In the genomic region with DNA sequence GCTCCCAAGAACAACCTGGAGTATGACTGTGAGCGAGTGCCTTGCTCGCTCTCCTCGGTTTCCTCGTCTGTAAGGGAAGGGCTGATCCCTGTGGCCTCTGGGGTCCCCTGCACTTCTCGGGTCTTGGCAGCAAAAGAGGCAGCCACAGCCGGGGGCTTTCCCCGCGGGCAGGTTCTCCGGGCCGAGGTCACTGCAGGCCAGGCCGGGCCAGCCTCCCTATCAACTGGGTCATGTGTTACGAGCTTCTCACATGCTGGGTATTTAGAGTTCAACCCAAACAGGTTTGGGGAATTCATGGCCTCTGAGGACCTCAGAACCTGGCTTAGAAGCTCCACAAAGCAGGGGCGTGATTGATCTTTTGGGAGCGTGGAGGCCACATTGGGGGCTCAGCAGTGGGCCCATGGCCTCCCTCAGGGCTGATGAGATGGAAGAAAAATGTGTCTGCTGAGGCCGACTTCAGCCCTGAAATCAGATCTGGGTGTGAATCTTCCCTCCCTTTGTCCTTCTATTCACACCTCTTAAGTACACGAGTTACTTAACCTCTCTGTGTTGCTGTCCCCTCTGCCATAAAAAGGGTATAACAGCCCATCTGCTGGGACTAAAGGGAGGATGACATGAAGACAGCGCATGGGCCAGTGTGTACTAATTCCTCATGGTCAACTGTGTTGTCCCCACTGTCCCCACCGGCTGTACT, we compare ENCODE assay signal across 32 cellular contexts.
"Had no signal": no experiment of that assay in that cellular context is flagged by ENCODE, and none has a peak within 500 bp of the region (broad histone marks: within the 10 kb centered on the region; RNA-seq: fewer than 3 reads in every experiment).

No MANE protein-coding gene starts in this region.

- H3K9me3 ChIP-seq: esophagus muscularis mucosa, lower lobe of right lung, mucosa of descending colon, prostate gland, right atrium auricular region, thoracic aorta, tibial nerve, upper lobe of right lung, uterus had no signal

- H3K4me1 ChIP-seq: parathyroid adenoma, uterus had no signal

- H3K27ac Mint-ChIP-seq: mesothelial cell of epicardium had no signal

- ATAC-seq: foreskin keratinocyte; left ventricle myocardium superior; lower lobe of right lung; mucosa of descending colon; sciatic nerve; stimulated activated naive CD8-positive, alpha-beta T cell treated with anti-CD3 and anti-CD28 coated beads, Interleukin-15, Interleukin-2, amounts not matched to agents 100 U/mL and 50 U/mL, for 24 hours; upper lobe of right lung had no signal

- H3K4me3 Mint-ChIP-seq: immature natural killer cell; mesothelial cell of epicardium; natural killer cell treated with Interleukin-12 subunit alpha and Interleukin-12 subunit beta and Interleukin-15 and Interleukin-18, amount 100 ng/mL, for 72 hours; neural crest cell had no signal

- H3K9me3 Mint-ChIP-seq: immature natural killer cell; mesothelial cell of epicardium; naive B cell; natural killer cell treated with Interleukin-12 subunit alpha and Interleukin-12 subunit beta and Interleukin-15 and Interleukin-18, amount 100 ng/mL, for 72 hours; neural crest cell had no signal

- H3K4me2 ChIP-seq: smooth muscle cell had no signal

- H3K9ac ChIP-seq: parathyroid adenoma had no signal

- H3K27me3 ChIP-seq: esophagus muscularis mucosa, foreskin keratinocyte, right atrium auricular region, tibial nerve, upper lobe of right lung, uterus had no signal

- H3K27ac ChIP-seq: coronary artery, esophagus muscularis mucosa, foreskin keratinocyte, lower lobe of right lung, parathyroid adenoma, prostate gland, right atrium auricular region, thoracic aorta, tibial nerve, upper lobe of right lung, uterus had no signal

- H3K27me3 Mint-ChIP-seq: naive B cell; natural killer cell treated with Interleukin-12 subunit alpha and Interleukin-12 subunit beta and Interleukin-15 and Interleukin-18, amount 100 ng/mL, for 72 hours had no signal

- H3K36me3 Mint-ChIP-seq: mesothelial cell of epicardium; natural killer cell treated with Interleukin-12 subunit alpha and Interleukin-12 subunit beta and Interleukin-15 and Interleukin-18, amount 100 ng/mL, for 72 hours had no signal

- H3K4me3 ChIP-seq: coronary artery, esophagus muscularis mucosa, lower lobe of right lung, mucosa of descending colon, prostate gland, right atrium auricular region, smooth muscle cell, thoracic aorta, tibial nerve, upper lobe of right lung, uterus had no signal

- H3K36me3 ChIP-seq: lower lobe of right lung, prostate gland, right atrium auricular region, upper lobe of right lung, uterus had no signal

- H2AFZ ChIP-seq: parathyroid adenoma had no signal

- DNase-seq: dermis blood vessel endothelial cell; effector memory CD4-positive, alpha-beta T cell; foreskin keratinocyte; glutamatergic neuron; hypothalamus; immature natural killer cell; islet precursor cell; kidney glomerular epithelial cell; left ventricle myocardium superior; lower lobe of right lung; naive B cell; stimulated activated CD4-positive, alpha-beta T cell treated with anti-CD3 and anti-CD28 coated beads, Interleukin-12 subunit alpha, Interleukin-12 subunit beta, amount 100 ng/mL, for 4 hours; stimulated activated CD4-positive, alpha-beta T cell treated with anti-CD3 and anti-CD28 coated beads, Interleukin-1b, Interleukin-23, amount 100 ng/mL, for 48 hours; stimulated activated CD4-positive, alpha-beta T cell treated with anti-CD3 and anti-CD28 coated beads, Interleukin-4, amount 100 ng/mL, for 1 hour; stimulated activated CD8-positive, alpha-beta memory T cell treated with anti-CD3 and anti-CD28 coated beads, Interleukin-4, amount 100 ng/mL, for 48 hours; stimulated activated naive CD8-positive, alpha-beta T cell treated with anti-CD3 and anti-CD28 coated beads, Interleukin-15, Interleukin-2, amounts not matched to agents 100 U/mL and 50 U/mL, for 24 hours; substantia nigra; upper lobe of right lung; uterus had no signal
